In genomic region chr10:93827035-93827804, GRCh38 we compare ENCODE assay signal across 19 cellular contexts.
"Had no signal": no experiment of that assay in that cellular context is flagged by ENCODE, and none has a peak within 500 bp of the region (broad histone marks: within the 10 kb centered on the region; RNA-seq: fewer than 3 reads in every experiment).

No MANE protein-coding gene starts in this region.

- H3K4me3 ChIP-seq: colonic mucosa, heart left ventricle, lung, psoas muscle, right atrium auricular region, sigmoid colon, skin epidermis, thyroid gland, upper lobe of left lung, uterus had no signal

- H3K27ac ChIP-seq: colonic mucosa, foreskin keratinocyte, heart left ventricle, psoas muscle, right atrium auricular region, sigmoid colon, skin epidermis, thyroid gland, upper lobe of left lung, uterus had no signal

- H3K36me3 ChIP-seq: colonic mucosa, heart left ventricle, right atrium auricular region, sigmoid colon, thyroid gland, upper lobe of left lung, uterus had no signal

- H3K9me3 ChIP-seq: colonic mucosa, heart left ventricle, psoas muscle, right atrium auricular region, sigmoid colon, thyroid gland, upper lobe of left lung, uterus had no signal

- H3K4me1 ChIP-seq: colonic mucosa, foreskin keratinocyte, heart left ventricle, psoas muscle, right atrium auricular region, sigmoid colon, thyroid gland, upper lobe of left lung, uterus had no signal

- H3K27me3 ChIP-seq: colonic mucosa, right atrium auricular region, thyroid gland, upper lobe of left lung, uterus had no signal

- H3K4me3 Mint-ChIP-seq: naive B cell, nephron had no signal

- H3K36me3 Mint-ChIP-seq: naive B cell had no signal

- ATAC-seq: heart left ventricle, left colon, left ventricle myocardium superior, psoas muscle had no signal

- DNase-seq: colonic mucosa; dermis blood vessel endothelial cell; foreskin keratinocyte; hippocampal formation; left colon; left ventricle myocardium superior; naive B cell; psoas muscle; sigmoid colon; stimulated activated CD4-positive, alpha-beta T cell treated with anti-CD3 and anti-CD28 coated beads, Interleukin-2, amount 100 ng/mL, for 48 hours; stimulated activated naive CD4-positive, alpha-beta T cell treated with Interleukin-2 at 50 U/mL for 16 hours; thyroid gland; upper lobe of left lung; uterus had no signal
